ENCODE assay signal across 1 cellular context in the genomic region with DNA sequence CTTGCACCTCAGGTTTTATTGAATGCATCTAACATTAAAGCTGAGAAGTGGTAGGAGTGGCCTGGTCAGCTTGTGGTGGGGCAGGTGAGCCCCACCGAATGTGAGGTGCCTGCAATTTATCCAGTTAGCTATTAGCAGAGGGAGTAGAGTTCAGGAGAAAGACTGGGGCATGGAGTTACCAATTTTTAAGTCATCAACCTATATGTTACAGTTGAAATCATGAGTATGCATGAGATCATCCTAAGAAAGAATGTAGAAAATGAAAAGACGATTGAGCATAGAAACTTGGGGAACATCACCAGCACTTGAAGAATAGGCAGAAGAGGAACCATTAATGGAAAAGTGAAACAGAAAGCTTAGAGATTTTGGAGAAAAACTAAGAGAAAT.
TF ChIP-seq lines count a peak whose summit lies in the region.

No MANE protein-coding gene starts in this region.

TF ChIP-seq in IMR-90, 13 proteins besides CTCF, POLR2A, EP300 and RAD21 (continued from another document):
- TF ChIP-seq, protein P1, sequence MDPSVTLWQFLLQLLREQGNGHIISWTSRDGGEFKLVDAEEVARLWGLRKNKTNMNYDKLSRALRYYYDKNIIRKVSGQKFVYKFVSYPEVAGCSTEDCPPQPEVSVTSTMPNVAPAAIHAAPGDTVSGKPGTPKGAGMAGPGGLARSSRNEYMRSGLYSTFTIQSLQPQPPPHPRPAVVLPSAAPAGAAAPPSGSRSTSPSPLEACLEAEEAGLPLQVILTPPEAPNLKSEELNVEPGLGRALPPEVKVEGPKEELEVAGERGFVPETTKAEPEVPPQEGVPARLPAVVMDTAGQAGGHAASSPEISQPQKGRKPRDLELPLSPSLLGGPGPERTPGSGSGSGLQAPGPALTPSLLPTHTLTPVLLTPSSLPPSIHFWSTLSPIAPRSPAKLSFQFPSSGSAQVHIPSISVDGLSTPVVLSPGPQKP (IDR thresholded peaks at IDR 0.05; ENCODE audit: borderline replicate concordance, low read depth, low read length): no peak
- TF ChIP-seq NFE2L2 (IDR thresholded peaks at IDR 0.05; ENCODE audit: low read depth, low read length): no peak
